2 cellular contexts compared by ENCODE assay signal in the genomic region with DNA sequence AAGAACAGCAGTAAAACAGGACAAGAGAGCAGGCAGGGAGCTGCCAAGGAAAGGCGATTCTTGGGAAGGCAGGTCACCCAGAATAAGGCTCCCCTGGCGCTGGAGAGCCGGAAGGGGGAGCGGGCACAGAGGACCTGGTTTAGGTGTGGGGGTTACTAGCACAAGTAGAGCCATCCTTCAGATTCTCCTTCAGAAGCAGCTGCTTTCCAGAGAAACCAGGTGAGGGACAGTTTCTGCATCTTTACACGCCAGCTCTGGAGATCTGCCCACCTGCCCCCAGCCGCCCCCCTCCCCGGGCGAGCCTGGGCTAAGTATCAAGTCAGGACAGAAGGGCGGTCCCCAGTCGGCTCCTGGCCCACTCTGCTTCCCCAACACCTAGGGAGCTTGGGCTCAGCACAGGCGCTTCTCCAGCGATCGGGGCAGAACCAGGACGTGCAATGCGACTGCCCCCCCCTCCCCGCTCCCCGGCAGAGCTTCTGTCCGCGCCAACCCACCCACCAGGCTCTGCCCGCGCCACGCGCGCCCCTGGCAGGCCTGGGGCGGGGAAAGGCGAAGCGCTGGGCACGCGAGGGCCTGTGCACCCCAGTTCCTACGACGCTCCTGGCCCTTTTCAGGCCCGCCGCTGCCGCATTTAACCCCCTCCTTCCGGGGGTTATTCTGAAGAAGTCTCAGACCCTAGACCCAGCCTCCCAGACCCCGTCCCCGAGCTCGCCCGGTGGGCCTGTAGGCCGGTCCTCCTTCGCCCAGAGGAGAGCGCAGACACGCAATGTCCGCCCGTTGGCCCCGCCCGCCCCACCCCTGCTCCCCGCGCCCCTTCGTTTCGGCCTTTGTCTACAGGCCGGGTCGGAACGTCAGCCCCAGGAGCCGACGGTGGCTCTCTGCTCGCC.
TF ChIP-seq lines count a peak whose summit lies in the region.

No MANE protein-coding gene starts in this region.

TF ChIP-seq in A549, 52 proteins besides CTCF, POLR2A, EP300 and RAD21:
- TF ChIP-seq, protein P1, sequence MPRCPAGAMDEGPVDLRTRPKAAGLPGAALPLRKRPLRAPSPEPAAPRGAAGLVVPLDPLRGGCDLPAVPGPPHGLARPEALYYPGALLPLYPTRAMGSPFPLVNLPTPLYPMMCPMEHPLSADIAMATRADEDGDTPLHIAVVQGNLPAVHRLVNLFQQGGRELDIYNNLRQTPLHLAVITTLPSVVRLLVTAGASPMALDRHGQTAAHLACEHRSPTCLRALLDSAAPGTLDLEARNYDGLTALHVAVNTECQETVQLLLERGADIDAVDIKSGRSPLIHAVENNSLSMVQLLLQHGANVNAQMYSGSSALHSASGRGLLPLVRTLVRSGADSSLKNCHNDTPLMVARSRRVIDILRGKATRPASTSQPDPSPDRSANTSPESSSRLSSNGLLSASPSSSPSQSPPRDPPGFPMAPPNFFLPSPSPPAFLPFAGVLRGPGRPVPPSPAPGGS (IDR thresholded peaks at IDR 0.05), result no peak
- TF ChIP-seq NR3C1 (IDR thresholded peaks at IDR 0.05) (no peak), ESRRA (IDR thresholded peaks at IDR 0.05; ENCODE audit: borderline replicate concordance, low read length) (no peak), EHMT2 (IDR thresholded peaks at IDR 0.05; ENCODE audit: low read depth) (no peak), ATOH8 (CRISPR knock-in tag; IDR thresholded peaks at IDR 0.05; ENCODE audit: low read depth) (no peak), MAX (IDR thresholded peaks at IDR 0.05) (no peak), CHD2 (IDR thresholded peaks at IDR 0.05; ENCODE audit: low read length, partially characterized antibody) (no peak), SMC3 (IDR thresholded peaks at IDR 0.05) (no peak), TP53 (CRISPR knock-in tag; IDR thresholded peaks at IDR 0.05) (no peak), TFCP2L1 (CRISPR knock-in tag; IDR thresholded peaks at IDR 0.05) (no peak), RCOR1 (IDR thresholded peaks at IDR 0.05; ENCODE audit: low read depth, low read length) (no peak), NFE2L2 (conservative IDR thresholded peaks at IDR 0.05; ENCODE audit: low read length) (no peak), PHF8 (IDR thresholded peaks at IDR 0.05; ENCODE audit: borderline replicate concordance, low read depth) (no peak), ZSCAN20 (CRISPR knock-in tag; IDR thresholded peaks at IDR 0.05) (no peak), HOXB5 (CRISPR knock-in tag; IDR thresholded peaks at IDR 0.05) (no peak), RARB (CRISPR knock-in tag; IDR thresholded peaks at IDR 0.05) (no peak), KDM5A (IDR thresholded peaks at IDR 0.05) (no peak), FOXS1 (CRISPR knock-in tag; IDR thresholded peaks at IDR 0.05) (no peak), NPAS2 (CRISPR knock-in tag; IDR thresholded peaks at IDR 0.05; ENCODE audit: borderline replicate concordance) (no peak), CHD4 (IDR thresholded peaks at IDR 0.05; ENCODE audit: borderline replicate concordance) (no peak)

TF ChIP-seq in GM23338, 12 proteins besides CTCF, POLR2A, EP300 and RAD21:
- TF ChIP-seq EZH2 (IDR thresholded peaks at IDR 0.05; ENCODE audit: low read depth, unreplicated experiment) (peak; percentile 53), EZH2phosphoT487 (IDR thresholded peaks at IDR 0.05; ENCODE audit: unreplicated experiment) (peak; percentile 65), CREB1 (CRISPR knock-in tag; IDR thresholded peaks at IDR 0.05; ENCODE audit: low read depth) (no peak)
